In the genomic region with DNA sequence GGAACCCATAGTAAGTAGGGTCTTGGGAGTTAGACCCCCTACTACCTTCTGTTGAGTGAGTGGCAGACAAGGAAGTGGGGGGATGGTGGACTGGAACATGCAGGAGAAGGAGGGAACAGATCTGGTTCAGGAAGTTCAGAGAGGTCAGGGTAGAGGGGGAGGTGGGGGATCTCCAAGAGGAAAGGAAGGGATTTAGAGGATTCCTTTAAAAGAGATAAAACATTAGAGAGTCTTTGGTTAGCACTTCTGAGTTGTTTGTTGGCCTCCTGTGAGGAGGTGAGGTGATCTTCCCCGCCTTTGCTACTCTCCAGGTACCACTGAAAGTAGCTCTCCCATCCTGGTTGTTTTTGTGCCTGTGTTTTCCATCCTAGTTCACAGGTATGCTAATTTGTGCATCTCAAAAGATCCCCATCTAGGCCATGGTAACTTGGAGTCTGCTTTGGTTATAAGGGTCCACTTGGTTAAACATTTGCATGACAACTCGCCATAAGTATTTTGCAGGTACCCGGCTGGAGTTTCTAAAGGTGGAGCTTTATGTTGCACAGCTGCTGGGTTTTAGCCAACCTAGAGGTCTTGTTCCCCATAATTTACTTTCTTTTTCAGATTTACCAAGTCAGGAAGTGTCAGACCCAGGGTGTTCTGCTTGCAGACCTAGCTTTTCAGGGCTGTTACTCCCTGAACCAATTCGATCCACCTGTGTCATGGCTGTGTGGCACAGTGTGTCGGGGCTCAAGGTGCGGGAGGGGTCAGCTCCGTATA, we compare ENCODE assay signal across 9 cellular contexts.
A peak's percentile ranks its signal among the peaks of the same experiment; 100 is the strongest.
DNase-seq lines count a peak whose midpoint lies in the region; ATAC-seq and TF ChIP-seq lines count a peak whose summit lies in the region.
"Had no signal": no experiment of that assay in that cellular context is flagged by ENCODE, and none has a peak within 500 bp of the region (broad histone marks: within the 10 kb centered on the region; RNA-seq: fewer than 3 reads in every experiment).

No MANE protein-coding gene starts in this region.

- H3K27me3 Mint-ChIP-seq in MCF 10A (ENCODE audit: insufficient read depth, unreplicated experiment), result peaks cover 25% of the 10 kb centered on the region

- H3K27ac Mint-ChIP-seq in activated naive CD4-positive, alpha-beta T cell treated with anti-CD3 and anti-CD28 coated beads, Interleukin-2, amount 50 U/mL, for 72 hours, result peak overlapping the region; percentile 4 to 65
- H3K27ac Mint-ChIP-seq in MCF 10A (ENCODE audit: low read depth, unreplicated experiment), result no peak overlapping the region

- CTCF ChIA-PET in MCF 10A (lab: Yijun Ruan, JAX), result interaction anchor here (0.7 kb wide), 1 partner anchor 61 kb away, joined by 3 read pairs; no protein-coding TSS in a partner anchor

- no peak overlapping the region for H3K4me3 Mint-ChIP-seq in MCF 10A (ENCODE audit: unreplicated experiment)

- no TSS peak for BruUV-seq in MCF 10A (replicated peaks; lab: Mats Ljungman, UMichigan)

- POLR2A ChIA-PET in MCF 10A (lab: Yijun Ruan, JAX), result no interaction called here

- TF ChIP-seq CTCF in GM12865 (IDR thresholded peaks at IDR 0.05; ENCODE audit: insufficient read depth, low read depth, low read length, missing control alignments) (no peak), MCF 10A (IDR thresholded peaks at IDR 0.05; ENCODE audit: unreplicated experiment) (no peak)

- intact Hi-C loops in MCF 10A (cut with micrococcal nuclease), result no loop called here

- ATAC-seq in GM19351 (IDR thresholded peaks at IDR 0.05; ENCODE audit: unreplicated experiment), result peak; percentile 94
- ATAC-seq in HG03095 (IDR thresholded peaks at IDR 0.05; ENCODE audit: unreplicated experiment), result peak; percentile 80
- peak; percentile 28 to 34 for ATAC-seq in activated naive CD4-positive, alpha-beta T cell treated with anti-CD3 and anti-CD28 coated beads, Interleukin-2, amount 50 U/mL, for 72 hours

- H3K4me3 ChIP-seq in GM12865 (ENCODE audit: low read depth, low read length), result peak overlapping the region; percentile 36
- H3K4me3 ChIP-seq: SJSA1 had no signal

- DNase-seq in GM12865 (ENCODE audit: low read depth) (peak; percentile 89), Ammon's horn (ENCODE audit: low spot score) (no peak), MCF 10A (ENCODE audit: unreplicated experiment) (no peak), activated T-cell treated with anti-CD3 and anti-CD28 coated beads for 4 hours (no peak), HCEC 1CT (no peak)
- DNase-seq in activated naive CD4-positive, alpha-beta T cell treated with anti-CD3 and anti-CD28 coated beads, Interleukin-2, amount 50 U/mL, for 72 hours (ENCODE audit: low spot score in 2 of 2), result no peak

- no peaks in the 10 kb centered on the region for H3K4me1 Mint-ChIP-seq in MCF 10A (ENCODE audit: insufficient read depth, unreplicated experiment)

- peaks cover 0 to 3% of the 10 kb centered on the region in 2 donors for H3K9me3 Mint-ChIP-seq in activated naive CD4-positive, alpha-beta T cell treated with anti-CD3 and anti-CD28 coated beads, Interleukin-2, amount 50 U/mL, for 72 hours
- H3K9me3 Mint-ChIP-seq in MCF 10A (ENCODE audit: unreplicated experiment), result no peaks in the 10 kb centered on the region

- no peaks in the 10 kb centered on the region for H3K36me3 Mint-ChIP-seq in activated naive CD4-positive, alpha-beta T cell treated with anti-CD3 and anti-CD28 coated beads, Interleukin-2, amount 50 U/mL, for 72 hours
- no peaks in the 10 kb centered on the region for H3K36me3 Mint-ChIP-seq in MCF 10A (ENCODE audit: insufficient read depth, unreplicated experiment)

Comparison
In these comparisons a context has a peak if more than half of its experiments do, and no peak if none do; other contexts are left out.
1. ATAC-seq: peak in every context shown above with its lines; median percentile 94 in GM19351; 80 in HG03095; 31 in activated naive CD4-positive, alpha-beta T cell treated with anti-CD3 and anti-CD28 coated beads, Interleukin-2, amount 50 U/mL, for 72 hours.